Comparison of ENCODE assay signal across 8 cellular contexts in the genomic region with DNA sequence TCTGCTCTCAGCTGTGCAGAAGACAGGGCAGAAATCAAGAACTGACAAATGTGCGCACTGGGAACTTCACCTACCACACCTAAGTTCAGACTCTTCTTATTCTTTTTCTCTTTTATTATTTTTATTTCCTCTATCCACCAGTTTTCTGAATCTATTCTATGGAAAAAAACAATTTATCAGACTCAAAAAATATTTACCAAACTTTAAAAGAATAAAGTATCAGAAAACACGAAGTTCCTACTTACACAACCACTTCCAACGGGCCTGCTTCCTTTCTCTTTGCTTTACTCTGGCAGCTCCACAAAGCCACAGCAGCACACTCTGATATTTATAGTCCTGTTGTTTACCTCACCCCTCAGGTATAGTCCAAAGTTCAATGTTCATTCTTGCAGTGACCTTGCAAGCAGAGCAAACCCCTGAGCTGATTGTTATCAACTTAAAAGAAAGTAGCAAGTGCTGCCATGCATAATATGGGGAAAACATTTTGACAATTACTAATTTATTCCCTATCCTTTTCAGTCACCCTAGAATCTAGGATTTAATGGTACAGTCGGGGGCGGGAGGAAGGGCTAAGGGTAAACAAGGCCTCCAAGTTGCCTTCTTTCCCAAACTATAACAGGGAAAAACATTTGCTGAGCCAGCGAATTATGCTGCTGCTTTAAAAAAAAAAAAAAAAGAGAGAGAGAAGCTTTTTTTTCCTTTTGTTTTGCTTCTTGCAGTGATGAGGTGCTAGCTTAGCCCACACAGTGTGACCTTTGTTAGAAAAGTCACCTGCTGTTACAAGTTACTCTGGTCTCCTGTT. TPM values are rescaled to one million over a fixed set of nuclear protein-coding genes. Genes with fewer than 3 reads are reported as not detected.
A peak's percentile ranks its signal among the peaks of the same experiment; 100 is the strongest.
DNase-seq lines count a peak whose midpoint lies in the region; ATAC-seq, FAIRE-seq and TF ChIP-seq lines count a peak whose summit lies in the region.

SELENOP (minus strand) TSS at position 302 of the 802 bp plus-strand sequence. CDS start 3,539 bp downstream, outside the sequence.

- H3K4me1 ChIP-seq in A549 (no peaks in the 10 kb centered on the region), mammary epithelial cell (ENCODE audit: insufficient read depth, low read length) (no peaks in the 10 kb centered on the region), spleen (peaks cover 0 to 27% (median 13%) of the 10 kb centered on the region in 6 donors)

- DNase-seq in A549 (ENCODE audit: low read depth in 1 of 2, low spot score in 1 of 2): peak in 1 of 2 experiments; percentile 23
- peak; percentile 55 for DNase-seq in M059J (ENCODE audit: low read depth)
- DNase-seq in mammary epithelial cell: peak; percentile 54
- peak; percentile 80 for DNase-seq in inferior parietal cortex (ENCODE audit: extremely low spot score)
- DNase-seq in spleen: no peak
- DNase-seq in NAMALWA (ENCODE audit: low spot score): no peak
- no peak for DNase-seq in effector memory CD8-positive, alpha-beta T cell

- H3K9me3 Mint-ChIP-seq in effector memory CD8-positive, alpha-beta T cell: no peaks in the 10 kb centered on the region

- no peaks in the 10 kb centered on the region for H3K36me3 ChIP-seq in mammary epithelial cell (ENCODE audit: insufficient read depth, low read length)
- H3K36me3 ChIP-seq in spleen: peaks cover 0 to 10% (median 0%) of the 10 kb centered on the region in 6 donors

- H2AFZ ChIP-seq in mammary epithelial cell (ENCODE audit: low read depth, low read length): peak within 1 kb of the TSS; percentile 84

- H3K27me3 ChIP-seq in mammary epithelial cell (ENCODE audit: insufficient read depth, low read length) (no peaks in the 10 kb centered on the region), spleen (replicated peaks in 1 of 7) (no peaks in the 10 kb centered on the region)

- no peak within 1 kb of the TSS for H3K9ac ChIP-seq in mammary epithelial cell (ENCODE audit: insufficient read depth, low read length)

- no TSS peak for BruUV-seq in mammary epithelial cell (replicated peaks; lab: Mats Ljungman, UMichigan)

- no peak for FAIRE-seq in A549 (lab: Jason Lieb, UNC)

- H3K79me2 ChIP-seq in mammary epithelial cell (ENCODE audit: insufficient read depth, low read length): no peaks in the 10 kb centered on the region

- H3K27ac ChIP-seq in A549 (no peak within 1 kb of the TSS), mammary epithelial cell (ENCODE audit: insufficient read depth, low read depth, low read length) (no peak within 1 kb of the TSS), spleen (peak within 1 kb of the TSS; percentile 4 to 88 (median 76))

- TF ChIP-seq CTCF in A549 (IDR thresholded peaks at IDR 0.05) (no peak), mammary epithelial cell (conservative IDR thresholded peaks at IDR 0.05 in 1 of 2, IDR thresholded peaks at IDR 0.05 in 1 of 2; ENCODE audit: extremely low read depth in 1 of 2, insufficient read depth in 1 of 2, low read depth in 1 of 2, low read length in 2 of 2) (no peak), spleen (IDR thresholded peaks at IDR 0.05 in 8 of 11, conservative IDR thresholded peaks at IDR 0.05 in 3 of 11) (no peak)

- TF ChIP-seq POLR2A in A549 (IDR thresholded peaks at IDR 0.05; ENCODE audit: low read length) (no peak), spleen (IDR thresholded peaks at IDR 0.05) (peak in 2 of 3 donors; percentile 79 to 96)

- TF ChIP-seq RAD21 in A549 (conservative IDR thresholded peaks at IDR 0.05 in 1 of 2, IDR thresholded peaks at IDR 0.05 in 1 of 2): no peak

- 36% methylated on average over 6 of the region's 6 CpGs for WGBS in A549 (ENCODE audit: missing lambda C conversion rate)
- WGBS in mammary epithelial cell (ENCODE audit: low coverage, missing lambda C conversion rate): 16% methylated on average over 6 of the region's 6 CpGs
- 10 to 21% (median 15%) methylated on average over 6 of the region's 6 CpGs for WGBS in spleen, 5 donors

- no peak within 1 kb of the TSS for H3K4me3 ChIP-seq in A549
- peak within 1 kb of the TSS in 1 of 3 experiments; percentile 3 for H3K4me3 ChIP-seq in mammary epithelial cell (replicated peaks in 1 of 3; ENCODE audit: insufficient read depth in 1 of 3, low read depth in 2 of 3, low read length in 3 of 3)
- H3K4me3 ChIP-seq in spleen: peak within 1 kb of the TSS; percentile 24 to 73 (median 43)

- intact Hi-C loops in mammary epithelial cell (cut with micrococcal nuclease): no loop called here
- intact Hi-C loops in spleen (cut with DNase I; ENCODE audit: low total_unique reads): loop anchor here (10.0 kb wide), 1 partner anchor 63 kb away; no protein-coding TSS in a partner anchor

- POLR2A ChIA-PET in A549 (lab: Yijun Ruan, JAX): no interaction called here

- no peak for TF ChIP-seq EP300 in A549 (IDR thresholded peaks at IDR 0.05)

- no peaks in the 10 kb centered on the region for H4K20me1 ChIP-seq in mammary epithelial cell (ENCODE audit: insufficient read depth, low read length)

- ATAC-seq in A549: peak in 1 of 2 experiments; percentile 40; a peak in 3 of 6 replicates
- no peak for ATAC-seq in effector memory CD8-positive, alpha-beta T cell (replicated peaks)
- ATAC-seq in GM19467 (IDR thresholded peaks at IDR 0.05; ENCODE audit: unreplicated experiment): no peak

- CTCF ChIA-PET in A549 (lab: Yijun Ruan, JAX): no interaction called here
- CTCF ChIA-PET in mammary epithelial cell (lab: Charles Lee; ENCODE audit: low non-redundant PET): no interaction called here

- H3K9me3 ChIP-seq in A549 (no peaks in the 10 kb centered on the region), mammary epithelial cell (replicated peaks; ENCODE audit: insufficient read depth, low read length) (no peaks in the 10 kb centered on the region), spleen (no peaks in the 10 kb centered on the region)

- dilution Hi-C loops in mammary epithelial cell (cut with HindIII; ENCODE audit: low sequenced_read_pairs): no loop called here

- H3K27ac Mint-ChIP-seq in effector memory CD8-positive, alpha-beta T cell: peak within 1 kb of the TSS in 1 of 2 donors; percentile 29

- no peak within 1 kb of the TSS for H3K4me3 Mint-ChIP-seq in effector memory CD8-positive, alpha-beta T cell

- H3K27me3 Mint-ChIP-seq in effector memory CD8-positive, alpha-beta T cell: no peaks in the 10 kb centered on the region

- in situ Hi-C loops in mammary epithelial cell (cut with MboI; ENCODE audit: low sequenced_read_pairs in 2 of 2): no loop called here

- no peak within 1 kb of the TSS for H3K4me2 ChIP-seq in A549
- peak within 1 kb of the TSS; percentile 25 for H3K4me2 ChIP-seq in mammary epithelial cell (ENCODE audit: insufficient read depth, low read depth, low read length)

- H3K4me1 Mint-ChIP-seq in effector memory CD8-positive, alpha-beta T cell (ENCODE audit: low read depth in 2 of 2): peaks cover 0 to 3% of the 10 kb centered on the region in 2 donors

- H3K36me3 Mint-ChIP-seq in effector memory CD8-positive, alpha-beta T cell (ENCODE audit: insufficient read depth): no peaks in the 10 kb centered on the region

TF ChIP-seq in A549, 52 proteins besides CTCF, POLR2A, EP300 and RAD21:
- TF ChIP-seq, protein P1, sequence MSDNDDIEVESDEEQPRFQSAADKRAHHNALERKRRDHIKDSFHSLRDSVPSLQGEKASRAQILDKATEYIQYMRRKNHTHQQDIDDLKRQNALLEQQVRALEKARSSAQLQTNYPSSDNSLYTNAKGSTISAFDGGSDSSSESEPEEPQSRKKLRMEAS (IDR thresholded peaks at IDR 0.05): no peak
- TF ChIP-seq NFE2L2 (conservative IDR thresholded peaks at IDR 0.05; ENCODE audit: low read length) (no peak), RNF2 (IDR thresholded peaks at IDR 0.05; ENCODE audit: borderline replicate concordance, low read depth) (no peak), MAFK (IDR thresholded peaks at IDR 0.05; ENCODE audit: partially characterized antibody) (peak; percentile 94), MAZ (IDR thresholded peaks at IDR 0.05; ENCODE audit: borderline replicate concordance, low read depth, low read length) (no peak)

RNA-seq across cellular contexts. Expression of gene SELENOP, which starts in this region (rescaled TPM):
- polyA plus RNA-seq in A549 (2011; rRNA removed) (0.96 and 1.0 TPM in 2 replicates), A549 (2017; fragmentation: RNase III; extraction: RNeasy Plus Mini Kit Qiagen cat#74134 plus additional on column Dnase treatment) (0.08 to 0.17 TPM (median 0.14 TPM) in 3 replicates), mammary epithelial cell (0.57 TPM), spleen (100 to 1,000 TPM in 2 of 3 donors, 10 to 100 TPM in 1; 98.7 to 253 (median 188) TPM)
- 0.06 and 0.07 TPM in 2 replicates for polyA plus RNA-seq in A549 (2012; cell fraction: cytosol; rRNA removed)
- not detected in 2 replicates for polyA plus RNA-seq in A549 (2012; cell fraction: nucleus; rRNA removed)
- 0.70 TPM in 1 of 2 replicates, not detected in the other for polyA minus RNA-seq in A549 (2011; rRNA and poly(A)+ RNA removed)
- total RNA-seq in M059J (2014; rRNA removed; shearing (Covaris generic)): 20.1 and 45.1 TPM in 2 replicates
- total RNA-seq in mammary epithelial cell (10 to 100 TPM in 1 of 2 donors, 1 to 10 TPM in 1; 6.9 to 29.8 TPM), spleen (1,000 to 10,000 TPM in 5 of 7 donors, 100 to 1,000 TPM in 2; 411 to 2,596 (median 1,474) TPM)
- not detected for polyA minus RNA-seq in mammary epithelial cell

Comparison
In these comparisons a context has a peak if more than half of its experiments do, and no peak if none do; other contexts are left out.
1. RNA of gene SELENOP (polyA plus RNA-seq): 98.7 to 253 TPM in spleen; 0.06 to 1.0 TPM in A549 and 0.57 TPM in mammary epithelial cell (single experiment); every median in the first group is over 10 times any median in the second.
2. DNase-seq: peak in M059J (single experiment), mammary epithelial cell (single experiment) and inferior parietal cortex (single experiment); none in spleen (single experiment), NAMALWA (single experiment) and effector memory CD8-positive, alpha-beta T cell (0 of 3).
3. H3K27ac ChIP-seq: peak in spleen (8 of 8); none in A549 (0 of 2) and mammary epithelial cell (single experiment).